In the genomic region with DNA sequence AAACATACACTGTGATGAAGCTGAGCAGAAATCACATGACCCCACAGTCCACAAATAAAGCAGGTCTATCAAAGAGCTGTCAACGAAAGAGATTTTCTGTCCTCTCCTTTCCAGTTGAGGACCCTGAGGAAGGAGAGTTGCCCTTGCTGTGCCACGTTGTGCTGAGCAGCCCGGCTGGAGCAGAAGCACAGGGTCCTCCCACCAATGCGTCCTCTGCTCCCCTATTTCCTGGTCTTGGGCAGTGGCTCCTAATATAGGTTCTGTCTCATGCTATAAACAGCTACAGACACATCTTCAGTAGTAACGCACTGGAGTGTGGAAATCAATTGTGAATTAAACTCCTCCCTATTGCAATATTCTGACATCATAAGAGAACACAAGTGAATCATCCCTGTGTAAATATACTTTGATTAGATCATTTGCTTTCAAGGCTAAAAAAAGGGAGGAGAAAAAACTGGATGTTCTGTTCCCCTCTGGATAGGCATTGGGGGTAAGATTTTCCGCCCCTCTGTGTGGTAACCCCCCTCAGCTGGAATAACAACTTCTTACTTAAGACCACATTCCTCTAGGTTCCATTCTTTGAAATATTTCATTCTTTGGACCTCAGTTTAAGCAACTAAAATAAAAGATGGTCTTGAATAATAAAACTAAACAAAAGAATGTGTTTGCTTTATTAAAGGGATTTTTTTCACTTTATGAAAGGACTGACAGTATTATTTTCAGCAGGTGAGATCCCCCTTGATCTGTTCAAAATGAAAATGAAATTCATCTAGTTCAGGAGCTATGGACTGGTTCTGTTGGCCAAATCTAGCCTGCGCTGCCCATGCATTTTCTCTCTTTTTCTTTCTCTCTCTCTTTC, we compare ENCODE assay signal across 1 cellular context.
TF ChIP-seq lines count a peak whose summit lies in the region.

No MANE protein-coding gene starts in this region.

TF ChIP-seq in HepG2, 621 proteins besides CTCF, POLR2A, EP300 and RAD21 (continued from another document and continues in another):
- TF ChIP-seq ZNF142 (CRISPR knock-in tag; IDR thresholded peaks at IDR 0.05) (no peak), ZNF614 (CRISPR knock-in tag; IDR thresholded peaks at IDR 0.05; ENCODE audit: borderline replicate concordance) (no peak), ZNF101 (CRISPR knock-in tag; IDR thresholded peaks at IDR 0.05; ENCODE audit: borderline replicate concordance, low read depth) (no peak), ZFYVE20 (CRISPR knock-in tag; IDR thresholded peaks at IDR 0.05; ENCODE audit: borderline replicate concordance, low read depth) (no peak), CEBPB (IDR thresholded peaks at IDR 0.05; ENCODE audit: borderline replicate concordance, low read depth, low read length) (peak; percentile 87), SMARCC2 (IDR thresholded peaks at IDR 0.05) (peak; percentile 26; the same call in 1 of the 2 replicates), CEBPZ (IDR thresholded peaks at IDR 0.05; ENCODE audit: low read length) (no peak), SSRP1 (CRISPR knock-in tag; IDR thresholded peaks at IDR 0.05) (peak; percentile 91; the same call in 1 of the 2 replicates), PRMT3 (CRISPR knock-in tag; IDR thresholded peaks at IDR 0.05; ENCODE audit: borderline replicate concordance, low read depth) (no peak), NFRKB (IDR thresholded peaks at IDR 0.05) (no peak), SNAI1 (CRISPR knock-in tag; IDR thresholded peaks at IDR 0.05; ENCODE audit: borderline replicate concordance) (no peak), HHEX (CRISPR knock-in tag; IDR thresholded peaks at IDR 0.05) (no peak), NFYB (CRISPR knock-in tag; IDR thresholded peaks at IDR 0.05) (no peak), PAXIP1 (CRISPR knock-in tag; conservative IDR thresholded peaks at IDR 0.05) (0 out of 2 replicates have a peak, but pooled peaks have one; percentile 22), PBX2 (CRISPR knock-in tag; IDR thresholded peaks at IDR 0.05) (0 out of 2 replicates have a peak, but pooled peaks have one; percentile 14), FOXJ3 (CRISPR knock-in tag; IDR thresholded peaks at IDR 0.05; ENCODE audit: borderline replicate concordance) (no peak), ZBTB44 (CRISPR knock-in tag; IDR thresholded peaks at IDR 0.05) (no peak), SNAPC2 (CRISPR knock-in tag; IDR thresholded peaks at IDR 0.05) (no peak), SMC3 (IDR thresholded peaks at IDR 0.05; ENCODE audit: low read length) (no peak), MED8 (CRISPR knock-in tag; IDR thresholded peaks at IDR 0.05; ENCODE audit: insufficient replicate concordance) (no peak), SOX13 (IDR thresholded peaks at IDR 0.05) (no peak; the same call in 1 of the 2 replicates), SOX13 (CRISPR knock-in tag; conservative IDR thresholded peaks at IDR 0.05 in 1 of 2, IDR thresholded peaks at IDR 0.05 in 1 of 2) (peak in 1 of 2 experiments; percentile 55; a peak in 1 of 4 replicates), CBX2 (IDR thresholded peaks at IDR 0.05; ENCODE audit: low read depth, low read length) (no peak), CBX2 (CRISPR knock-in tag; IDR thresholded peaks at IDR 0.05; ENCODE audit: low read depth) (no peak), ZNF496 (CRISPR knock-in tag; IDR thresholded peaks at IDR 0.05; ENCODE audit: insufficient replicate concordance) (no peak)
- TF ChIP-seq, protein P1, sequence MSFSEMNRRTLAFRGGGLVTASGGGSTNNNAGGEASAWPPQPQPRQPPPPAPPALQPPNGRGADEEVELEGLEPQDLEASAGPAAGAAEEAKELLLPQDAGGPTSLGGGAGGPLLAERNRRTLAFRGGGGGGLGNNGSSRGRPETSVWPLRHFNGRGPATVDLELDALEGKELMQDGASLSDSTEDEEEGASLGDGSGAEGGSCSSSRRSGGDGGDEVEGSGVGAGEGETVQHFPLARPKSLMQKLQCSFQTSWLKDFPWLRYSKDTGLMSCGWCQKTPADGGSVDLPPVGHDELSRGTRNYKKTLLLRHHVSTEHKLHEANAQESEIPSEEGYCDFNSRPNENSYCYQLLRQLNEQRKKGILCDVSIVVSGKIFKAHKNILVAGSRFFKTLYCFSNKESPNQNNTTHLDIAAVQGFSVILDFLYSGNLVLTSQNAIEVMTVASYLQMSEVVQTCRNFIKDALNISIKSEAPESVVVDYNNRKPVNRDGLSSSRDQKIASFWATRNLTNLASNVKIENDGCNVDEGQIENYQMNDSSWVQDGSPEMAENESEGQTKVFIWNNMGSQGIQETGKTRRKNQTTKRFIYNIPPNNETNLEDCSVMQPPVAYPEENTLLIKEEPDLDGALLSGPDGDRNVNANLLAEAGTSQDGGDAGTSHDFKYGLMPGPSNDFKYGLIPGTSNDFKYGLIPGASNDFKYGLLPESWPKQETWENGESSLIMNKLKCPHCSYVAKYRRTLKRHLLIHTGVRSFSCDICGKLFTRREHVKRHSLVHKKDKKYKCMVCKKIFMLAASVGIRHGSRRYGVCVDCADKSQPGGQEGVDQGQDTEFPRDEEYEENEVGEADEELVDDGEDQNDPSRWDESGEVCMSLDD (CRISPR knock-in tag; IDR thresholded peaks at IDR 0.05; ENCODE audit: borderline replicate concordance): no peak
- TF ChIP-seq, protein P2, sequence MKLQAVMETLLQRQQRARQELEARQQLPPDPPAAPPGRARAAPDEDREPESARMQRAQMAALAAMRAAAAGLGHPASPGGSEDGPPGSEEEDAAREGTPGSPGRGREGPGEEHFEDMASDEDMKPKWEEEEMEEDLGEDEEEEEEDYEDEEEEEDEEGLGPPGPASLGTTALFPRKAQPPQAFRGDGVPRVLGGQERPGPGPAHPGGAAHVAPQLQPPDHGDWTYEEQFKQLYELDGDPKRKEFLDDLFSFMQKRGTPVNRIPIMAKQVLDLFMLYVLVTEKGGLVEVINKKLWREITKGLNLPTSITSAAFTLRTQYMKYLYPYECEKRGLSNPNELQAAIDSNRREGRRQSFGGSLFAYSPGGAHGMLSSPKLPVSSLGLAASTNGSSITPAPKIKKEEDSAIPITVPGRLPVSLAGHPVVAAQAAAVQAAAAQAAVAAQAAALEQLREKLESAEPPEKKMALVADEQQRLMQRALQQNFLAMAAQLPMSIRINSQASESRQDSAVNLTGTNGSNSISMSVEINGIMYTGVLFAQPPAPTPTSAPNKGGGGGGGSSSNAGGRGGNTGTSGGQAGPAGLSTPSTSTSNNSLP (IDR thresholded peaks at IDR 0.05; ENCODE audit: low read depth, low read length): peak; percentile 97
- TF ChIP-seq, protein P3, sequence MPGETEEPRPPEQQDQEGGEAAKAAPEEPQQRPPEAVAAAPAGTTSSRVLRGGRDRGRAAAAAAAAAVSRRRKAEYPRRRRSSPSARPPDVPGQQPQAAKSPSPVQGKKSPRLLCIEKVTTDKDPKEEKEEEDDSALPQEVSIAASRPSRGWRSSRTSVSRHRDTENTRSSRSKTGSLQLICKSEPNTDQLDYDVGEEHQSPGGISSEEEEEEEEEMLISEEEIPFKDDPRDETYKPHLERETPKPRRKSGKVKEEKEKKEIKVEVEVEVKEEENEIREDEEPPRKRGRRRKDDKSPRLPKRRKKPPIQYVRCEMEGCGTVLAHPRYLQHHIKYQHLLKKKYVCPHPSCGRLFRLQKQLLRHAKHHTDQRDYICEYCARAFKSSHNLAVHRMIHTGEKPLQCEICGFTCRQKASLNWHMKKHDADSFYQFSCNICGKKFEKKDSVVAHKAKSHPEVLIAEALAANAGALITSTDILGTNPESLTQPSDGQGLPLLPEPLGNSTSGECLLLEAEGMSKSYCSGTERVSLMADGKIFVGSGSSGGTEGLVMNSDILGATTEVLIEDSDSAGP (CRISPR knock-in tag; IDR thresholded peaks at IDR 0.05; ENCODE audit: borderline replicate concordance): no peak
